ENCODE assay signal across 8 cellular contexts in genomic region chr5:181241393-181241975, GRCh38. TPM values are rescaled to one million over a fixed set of nuclear protein-coding genes. Genes with fewer than 3 reads are reported as not detected.
DNase-seq lines count a peak whose midpoint lies in the region; ATAC-seq and FAIRE-seq lines count a peak whose summit lies in the region.

No MANE protein-coding gene starts in this region.

- peaks cover 34% of the 10 kb centered on the region for H3K4me1 ChIP-seq in SJSA1 (replicated peaks)
- H3K4me1 ChIP-seq in endocrine pancreas (ENCODE audit: control insufficient read depth, insufficient read depth, low read length), result peaks cover 11% of the 10 kb centered on the region
- H3K4me1 ChIP-seq in trophoblast cell (ENCODE audit: control insufficient read depth in 1 of 2, insufficient read depth in 2 of 2, low read length in 2 of 2), result peaks cover 7 to 16% of the 10 kb centered on the region in 2 experiments

- no peak overlapping the region for H4K91ac ChIP-seq in trophoblast cell (ENCODE audit: low read depth, low read length)

- no peaks in the 10 kb centered on the region for H3K27me3 ChIP-seq in SJSA1 (replicated peaks)
- no peaks in the 10 kb centered on the region for H3K27me3 ChIP-seq in endocrine pancreas (ENCODE audit: control insufficient read depth, insufficient read depth, low read length)
- H3K27me3 ChIP-seq in trophoblast cell (ENCODE audit: insufficient read depth, low read length), result no peaks in the 10 kb centered on the region

- H3K36me3 ChIP-seq in SJSA1, result peaks cover 72% of the 10 kb centered on the region
- peaks cover 18% of the 10 kb centered on the region for H3K36me3 ChIP-seq in endocrine pancreas (ENCODE audit: control insufficient read depth, insufficient read depth, low read length)
- H3K36me3 ChIP-seq in trophoblast cell (ENCODE audit: control insufficient read depth in 1 of 2, insufficient read depth in 2 of 2, low read length in 2 of 2), result peaks cover 55 to 59% of the 10 kb centered on the region in 2 experiments

- no peak overlapping the region for H2BK120ac ChIP-seq in trophoblast cell (ENCODE audit: insufficient read depth, low read length, poor library complexity)

- H2BK12ac ChIP-seq in trophoblast cell (ENCODE audit: low read length), result no peak overlapping the region

- H3K79me2 ChIP-seq in trophoblast cell (ENCODE audit: control insufficient read depth, insufficient read depth, low read length, poor library complexity), result peaks cover 28% of the 10 kb centered on the region

- FAIRE-seq in GM18507 (lab: Jason Lieb, UNC), result peak; percentile 59

- ATAC-seq in HG03521 (IDR thresholded peaks at IDR 0.05; ENCODE audit: unreplicated experiment), result no peak
- no peak for ATAC-seq in Right ventricle myocardium superior (ENCODE audit: poor library complexity)

- H3K9me3 ChIP-seq in SJSA1 (replicated peaks) (no peaks in the 10 kb centered on the region), endocrine pancreas (ENCODE audit: control insufficient read depth, low read length) (no peaks in the 10 kb centered on the region), trophoblast cell (ENCODE audit: insufficient read depth, low read depth, low read length) (peaks cover 1% of the 10 kb centered on the region)

- H4K8ac ChIP-seq in trophoblast cell (ENCODE audit: low read depth, low read length), result no peak overlapping the region

- H3K18ac ChIP-seq in trophoblast cell (ENCODE audit: low read length), result no peak overlapping the region

- H2AK5ac ChIP-seq in trophoblast cell (ENCODE audit: low read length), result no peak overlapping the region

- peak overlapping the region; percentile 79; the same call in 1 of the 2 replicates for H3K4me3 ChIP-seq in SJSA1
- H3K4me3 ChIP-seq in endocrine pancreas (ENCODE audit: control insufficient read depth, insufficient read depth, low read length), result peak overlapping the region; percentile 75
- no peak overlapping the region for H3K4me3 ChIP-seq in trophoblast cell (ENCODE audit: low read depth, low read length)

- no peak overlapping the region for H3K14ac ChIP-seq in trophoblast cell (ENCODE audit: low read length)

- H4K12ac ChIP-seq in trophoblast cell (ENCODE audit: low read depth, low read length), result no peak overlapping the region

- no peak overlapping the region for H3K23ac ChIP-seq in trophoblast cell (ENCODE audit: low read length)

- H3K4me2 ChIP-seq in trophoblast cell (ENCODE audit: low read length), result peak overlapping the region; percentile 93

- intact Hi-C loops in Right ventricle myocardium superior (cut with DNase I), result no loop called here

- H2BK5ac ChIP-seq in trophoblast cell (ENCODE audit: low read depth, low read length, poor library complexity), result no peak overlapping the region

- peak overlapping the region; percentile 95 for H3K4ac ChIP-seq in trophoblast cell (ENCODE audit: low read depth, low read length)

- peaks cover 19% of the 10 kb centered on the region for H3K79me1 ChIP-seq in trophoblast cell (ENCODE audit: low read length)

- DNase-seq in GM18507 (ENCODE audit: extremely low spot score, insufficient read length, low read depth), result no peak
- DNase-seq in SJSA1 (ENCODE audit: low read depth in 1 of 2, low spot score in 2 of 2), result peak; percentile 80 to 82
- peak in 1 of 2 donors; percentile 29 for DNase-seq in trophoblast cell
- DNase-seq in NCI-H1417 treated with DMSO at 0.1 percent for 48 hours (lab: John Stamatoyannopoulos, UW), result no peak
- DNase-seq in NCI-H2227 treated with DMSO at 0.1 percent for 48 hours (lab: John Stamatoyannopoulos, UW), result no peak
- no peak for DNase-seq in Right ventricle myocardium superior

- WGBS in trophoblast cell (ENCODE audit: extremely low coverage, insufficient coverage, insufficient read length), result no CpG with 5 or more reads among the region's 6 CpGs

- H3K27ac ChIP-seq in SJSA1 (peak overlapping the region; percentile 83), trophoblast cell (ENCODE audit: low read depth, low read length) (no peak overlapping the region)

- H2AFZ ChIP-seq in trophoblast cell (ENCODE audit: insufficient read depth, low read length, poor library complexity), result no peak overlapping the region

- H3K9ac ChIP-seq in endocrine pancreas (ENCODE audit: control insufficient read depth, insufficient read depth, low read length) (peak overlapping the region; percentile 65), trophoblast cell (ENCODE audit: low read length) (peak overlapping the region; percentile 39)

RNA-seq across cellular contexts. Expression of gene RACK1, which starts 2.2 kb away (rescaled TPM):
- 2,705 and 2,892 TPM in 2 replicates for total RNA-seq in SJSA1 (2014; rRNA removed; shearing (Covaris generic))
- 2,172 and 2,251 TPM in 2 replicates for polyA plus RNA-seq in trophoblast cell (2013)
- total RNA-seq in Right ventricle myocardium superior, result 577 TPM

RNA-seq across cellular contexts. Expression of gene TRIM41, which starts 18.4 kb away (rescaled TPM):
- 10.6 and 14.0 TPM in 2 replicates for total RNA-seq in SJSA1 (2014; rRNA removed; shearing (Covaris generic))
- polyA plus RNA-seq in trophoblast cell (2013), result 16.4 and 16.9 TPM in 2 replicates
- total RNA-seq in Right ventricle myocardium superior, result 20.7 TPM

RNA-seq across cellular contexts. Expression of gene TRIM52, which starts 19.5 kb away (rescaled TPM):
- total RNA-seq in SJSA1 (2014; rRNA removed; shearing (Covaris generic)), result 2.4 and 5.2 TPM in 2 replicates
- polyA plus RNA-seq in trophoblast cell (2013), result 2.8 and 3.3 TPM in 2 replicates
- 9.3 TPM for total RNA-seq in Right ventricle myocardium superior

RNA-seq across cellular contexts. Expression of gene TRIM7, which starts 36.5 kb away (rescaled TPM):
- total RNA-seq in SJSA1 (2014; rRNA removed; shearing (Covaris generic)), result 28.0 and 45.2 TPM in 2 replicates
- polyA plus RNA-seq in trophoblast cell (2013), result 0.04 and 0.07 TPM in 2 replicates
- 10.8 TPM for total RNA-seq in Right ventricle myocardium superior

Comparison
In these comparisons a context has a peak if more than half of its experiments do, and no peak if none do; other contexts are left out.
1. DNase-seq: peak in SJSA1 (2 of 2); none in GM18507 (single experiment), NCI-H1417 treated with DMSO at 0.1 percent for 48 hours (single experiment), NCI-H2227 treated with DMSO at 0.1 percent for 48 hours (single experiment) and Right ventricle myocardium superior (single experiment).